9 cellular contexts compared by ENCODE assay signal in genomic region chr15:60660290-60661051, GRCh38.
DNase-seq lines count a peak whose midpoint lies in the region; ATAC-seq and TF ChIP-seq lines count a peak whose summit lies in the region.
"Had no signal": no experiment of that assay in that cellular context is flagged by ENCODE, and none has a peak within 500 bp of the region (broad histone marks: within the 10 kb centered on the region; RNA-seq: fewer than 3 reads in every experiment).

No MANE protein-coding gene starts in this region.

- no peaks in the 10 kb centered on the region for H3K9me3 Mint-ChIP-seq in central memory CD8-positive, alpha-beta T cell
- no peaks in the 10 kb centered on the region for H3K9me3 Mint-ChIP-seq in mesothelial cell of epicardium
- H3K9me3 Mint-ChIP-seq in CD8-positive, alpha-beta memory T cell, result no peaks in the 10 kb centered on the region

- H3K36me3 ChIP-seq in ovary, result no peaks in the 10 kb centered on the region
- H3K36me3 ChIP-seq in CD8-positive, alpha-beta memory T cell (ENCODE audit: insufficient read depth, low read length), result no peaks in the 10 kb centered on the region
- H3K36me3 ChIP-seq: cardiac muscle cell had no signal

- TF ChIP-seq EP300 in ovary (IDR thresholded peaks at IDR 0.05), result peak; percentile 15

- WGBS in ovary, 3 donors, result 14 to 24% (median 16%) methylated on average over 4 of the region's 4 CpGs

- H3K9me3 ChIP-seq in ovary, result no peaks in the 10 kb centered on the region
- no peaks in the 10 kb centered on the region for H3K9me3 ChIP-seq in CD8-positive, alpha-beta memory T cell (ENCODE audit: low read length)

- no peaks in the 10 kb centered on the region for H3K27me3 Mint-ChIP-seq in central memory CD8-positive, alpha-beta T cell
- H3K27me3 Mint-ChIP-seq in mesothelial cell of epicardium (ENCODE audit: low read depth), result no peaks in the 10 kb centered on the region
- H3K27me3 Mint-ChIP-seq in CD8-positive, alpha-beta memory T cell, result no peaks in the 10 kb centered on the region

- POLR2A ChIA-PET in CD8-positive, alpha-beta memory T cell (lab: Charles Lee), result no interaction called here

- no peak overlapping the region for H3K4me3 ChIP-seq in ovary
- H3K4me3 ChIP-seq in CD8-positive, alpha-beta memory T cell (ENCODE audit: low read length), result no peak overlapping the region
- H3K4me3 ChIP-seq: cardiac muscle cell had no signal

- no peak overlapping the region for H3K4me3 Mint-ChIP-seq in central memory CD8-positive, alpha-beta T cell
- H3K4me3 Mint-ChIP-seq in mesothelial cell of epicardium, result no peak overlapping the region
- peak overlapping the region in 1 of 7 donors; percentile 32 for H3K4me3 Mint-ChIP-seq in CD8-positive, alpha-beta memory T cell

- ATAC-seq in GM19025 (IDR thresholded peaks at IDR 0.05; ENCODE audit: low read depth, unreplicated experiment) (peak; percentile 93), HG03175 (IDR thresholded peaks at IDR 0.05; ENCODE audit: unreplicated experiment) (peak; percentile 97)
- peak; percentile 71 for ATAC-seq in central memory CD8-positive, alpha-beta T cell (replicated peaks; ENCODE audit: extremely low read depth, poor library complexity, severe bottlenecking)

- peaks cover 20% of the 10 kb centered on the region for H3K4me1 Mint-ChIP-seq in central memory CD8-positive, alpha-beta T cell
- peaks cover 4% of the 10 kb centered on the region for H3K4me1 Mint-ChIP-seq in mesothelial cell of epicardium
- peaks cover 13 to 56% (median 21%) of the 10 kb centered on the region in 3 donors for H3K4me1 Mint-ChIP-seq in CD8-positive, alpha-beta memory T cell

- H3K4me1 ChIP-seq in ovary (ENCODE audit: insufficient read depth), result peaks cover 2% of the 10 kb centered on the region
- H3K4me1 ChIP-seq in CD8-positive, alpha-beta memory T cell (ENCODE audit: insufficient read depth, low read length), result no peaks in the 10 kb centered on the region

- no peaks in the 10 kb centered on the region for H3K36me3 Mint-ChIP-seq in central memory CD8-positive, alpha-beta T cell (ENCODE audit: insufficient read depth)
- H3K36me3 Mint-ChIP-seq in mesothelial cell of epicardium, result no peaks in the 10 kb centered on the region
- H3K36me3 Mint-ChIP-seq in CD8-positive, alpha-beta memory T cell, result peaks cover 0 to 2% (median 0%) of the 10 kb centered on the region in 3 donors

- intact Hi-C loops in ovary (cut with DNase I), result no loop called here

- CTCF ChIA-PET in CD8-positive, alpha-beta memory T cell (lab: Charles Lee), result interaction anchor here (1.2 to 2.5 kb wide), 2 partner anchors 11 to 256 kb away, joined by 3 to 14 read pairs; no protein-coding TSS in a partner anchor

- TF ChIP-seq CTCF in ovary (IDR thresholded peaks at IDR 0.05) (no peak), mesothelial cell of epicardium (IDR thresholded peaks at IDR 0.05; ENCODE audit: unreplicated experiment) (no peak)

- H3K27ac ChIP-seq in ovary, result peak overlapping the region in 1 of 2 donors; percentile 55
- H3K27ac ChIP-seq in CD8-positive, alpha-beta memory T cell (ENCODE audit: low read depth, low read length), result no peak overlapping the region
- H3K27ac ChIP-seq: cardiac muscle cell had no signal

- DNase-seq in AG08396 (ENCODE audit: low spot score) (peak; percentile 64), ovary (peak in 4 of 5 donors; percentile 36 to 73 (median 49)), mesothelial cell of epicardium (ENCODE audit: low spot score in 2 of 2, unreplicated experiment in 2 of 2) (no peak), amniotic stem cell (lab: John Stamatoyannopoulos, UW) (no peak)
- DNase-seq in central memory CD8-positive, alpha-beta T cell (ENCODE audit: low spot score in 2 of 2), result no peak
- no peak for DNase-seq in CD8-positive, alpha-beta memory T cell

- H3K27ac Mint-ChIP-seq in central memory CD8-positive, alpha-beta T cell (ENCODE audit: low read depth), result no peak overlapping the region
- no peak overlapping the region for H3K27ac Mint-ChIP-seq in mesothelial cell of epicardium
- H3K27ac Mint-ChIP-seq in CD8-positive, alpha-beta memory T cell, result peak overlapping the region in 1 of 8 donors; percentile 9

- no peak for TF ChIP-seq POLR2A in ovary (IDR thresholded peaks at IDR 0.05)

- H3K27me3 ChIP-seq in ovary, result no peaks in the 10 kb centered on the region
- H3K27me3 ChIP-seq in CD8-positive, alpha-beta memory T cell (ENCODE audit: insufficient read depth, low read length, poor library complexity, severe bottlenecking), result no peaks in the 10 kb centered on the region
- H3K27me3 ChIP-seq: cardiac muscle cell had no signal

Comparison
In these comparisons a context has a peak if more than half of its experiments do, and no peak if none do; other contexts are left out.
1. DNase-seq: peak in AG08396 (single experiment) and ovary (4 of 5); none in central memory CD8-positive, alpha-beta T cell (0 of 2), mesothelial cell of epicardium (0 of 2), CD8-positive, alpha-beta memory T cell (0 of 5) and amniotic stem cell (single experiment).
2. Peak in every context shown above with its lines, with median percentiles within 50 percentile points of each other: ATAC-seq.